ENCODE assay signal across 8 cellular contexts in genomic region chr19:10009269-10009665, GRCh38. TPM values are rescaled to one million over a fixed set of nuclear protein-coding genes. Genes with fewer than 3 reads are reported as not detected.
DNase-seq lines count a peak whose midpoint lies in the region; ATAC-seq and TF ChIP-seq lines count a peak whose summit lies in the region.

No MANE protein-coding gene starts in this region.

- no peak overlapping the region for H3K4ac ChIP-seq in trophoblast cell (ENCODE audit: low read depth, low read length)

- no peak overlapping the region for H2BK12ac ChIP-seq in trophoblast cell (ENCODE audit: low read length)

- WGBS in smooth muscle cell (ENCODE audit: low lambda C conversion rate) = 20% methylated on average over 2 of the region's 28 CpGs
- WGBS in trophoblast cell (ENCODE audit: extremely low coverage, insufficient coverage, insufficient read length) = no CpG with 5 or more reads among the region's 28 CpGs

- H3K4me2 ChIP-seq in Karpas-422 (ENCODE audit: low read depth, low read length, poor library complexity, severe bottlenecking) = no peak overlapping the region
- peak overlapping the region; percentile 75 for H3K4me2 ChIP-seq in smooth muscle cell
- H3K4me2 ChIP-seq in trophoblast cell (ENCODE audit: low read length) = no peak overlapping the region

- H3K14ac ChIP-seq in trophoblast cell (ENCODE audit: low read length) = no peak overlapping the region

- H3K9me2 ChIP-seq in Karpas-422 (replicated peaks; ENCODE audit: insufficient read depth, low read length) = no peaks in the 10 kb centered on the region

- no peak overlapping the region for H2BK5ac ChIP-seq in trophoblast cell (ENCODE audit: low read depth, low read length, poor library complexity)

- no peaks in the 10 kb centered on the region for H3K79me1 ChIP-seq in trophoblast cell (ENCODE audit: low read length)

- H3K4me3 ChIP-seq in Karpas-422 (ENCODE audit: low read length) (no peak overlapping the region), smooth muscle cell (peak overlapping the region; percentile 27), trophoblast cell (ENCODE audit: low read depth, low read length) (no peak overlapping the region)

- H2BK120ac ChIP-seq in trophoblast cell (ENCODE audit: insufficient read depth, low read length, poor library complexity) = no peak overlapping the region

- peaks cover 16% of the 10 kb centered on the region for H3F3A ChIP-seq in smooth muscle cell (ENCODE audit: low read depth)

- H4K20me1 ChIP-seq in Karpas-422 (ENCODE audit: insufficient read depth, low read depth, low read length) (no peaks in the 10 kb centered on the region), smooth muscle cell (ENCODE audit: low read depth) (no peaks in the 10 kb centered on the region)

- DNase-seq in Karpas-422 (peak; percentile 65), left ventricle myocardium superior (peak; percentile 87), smooth muscle cell (lab: John Stamatoyannopoulos, UW; ENCODE audit: unreplicated experiment) (peak; percentile 34), trophoblast cell (no peak)
- peak; percentile 43 for DNase-seq in activated naive CD4-positive, alpha-beta T cell treated with Interleukin-2 at 50 U/mL for 16 hours

- H4K91ac ChIP-seq in trophoblast cell (ENCODE audit: low read depth, low read length) = no peak overlapping the region

- no peak overlapping the region for H3K18ac ChIP-seq in trophoblast cell (ENCODE audit: low read length)

- H3K23ac ChIP-seq in trophoblast cell (ENCODE audit: low read length) = no peak overlapping the region

- H3K9me3 ChIP-seq in Karpas-422 (ENCODE audit: low read length) (no peaks in the 10 kb centered on the region), smooth muscle cell (replicated peaks; ENCODE audit: low read depth) (no peaks in the 10 kb centered on the region), trophoblast cell (ENCODE audit: insufficient read depth, low read depth, low read length) (no peaks in the 10 kb centered on the region)

- H2AFZ ChIP-seq in Karpas-422 (ENCODE audit: low read length) (no peak overlapping the region), smooth muscle cell (ENCODE audit: low read depth) (no peak overlapping the region), trophoblast cell (ENCODE audit: insufficient read depth, low read length, poor library complexity) (no peak overlapping the region)

- H3K79me2 ChIP-seq in Karpas-422 (ENCODE audit: low read length) (no peaks in the 10 kb centered on the region), smooth muscle cell (ENCODE audit: low read depth) (no peaks in the 10 kb centered on the region), trophoblast cell (ENCODE audit: control insufficient read depth, insufficient read depth, low read length, poor library complexity) (no peaks in the 10 kb centered on the region)

- peaks cover 4% of the 10 kb centered on the region for H3K4me1 ChIP-seq in Karpas-422 (ENCODE audit: low read length)
- H3K4me1 ChIP-seq in smooth muscle cell (ENCODE audit: low read depth) = peaks cover 3% of the 10 kb centered on the region
- H3K4me1 ChIP-seq in trophoblast cell (ENCODE audit: control insufficient read depth in 1 of 2, insufficient read depth in 2 of 2, low read length in 2 of 2) = peaks cover 0 to 3% of the 10 kb centered on the region in 2 experiments

- H4K8ac ChIP-seq in trophoblast cell (ENCODE audit: low read depth, low read length) = no peak overlapping the region

- no peaks in the 10 kb centered on the region for H3K36me3 ChIP-seq in Karpas-422 (ENCODE audit: insufficient read depth, low read length)
- H3K36me3 ChIP-seq in smooth muscle cell (ENCODE audit: low read depth) = no peaks in the 10 kb centered on the region
- H3K36me3 ChIP-seq in trophoblast cell (ENCODE audit: control insufficient read depth in 1 of 2, insufficient read depth in 2 of 2, low read length in 2 of 2) = no peaks in the 10 kb centered on the region

- H3K27ac ChIP-seq in Karpas-422 (ENCODE audit: low read length) = no peak overlapping the region
- H3K27ac ChIP-seq in smooth muscle cell (ENCODE audit: low read depth) = peak overlapping the region; percentile 83
- H3K27ac ChIP-seq in trophoblast cell (ENCODE audit: low read depth, low read length) = no peak overlapping the region

- H3K9ac ChIP-seq in Karpas-422 (ENCODE audit: low read length) = no peak overlapping the region
- no peak overlapping the region for H3K9ac ChIP-seq in smooth muscle cell (ENCODE audit: low read depth)
- H3K9ac ChIP-seq in trophoblast cell (ENCODE audit: low read length) = no peak overlapping the region

- ATAC-seq in left ventricle myocardium superior = peak; percentile 63
- no peak for ATAC-seq in GM21825 (IDR thresholded peaks at IDR 0.05; ENCODE audit: unreplicated experiment)
- no peak for ATAC-seq in HG03159 (IDR thresholded peaks at IDR 0.05; ENCODE audit: unreplicated experiment)
- ATAC-seq in GM19035 (IDR thresholded peaks at IDR 0.05; ENCODE audit: unreplicated experiment) = no peak

- H4K12ac ChIP-seq in trophoblast cell (ENCODE audit: low read depth, low read length) = no peak overlapping the region

- intact Hi-C loops in left ventricle myocardium superior (cut with micrococcal nuclease) = no loop called here

- TF ChIP-seq CTCF in smooth muscle cell (IDR thresholded peaks at IDR 0.05; ENCODE audit: borderline replicate concordance, insufficient read depth, poor library complexity, severe bottlenecking) = no peak

- no peak overlapping the region for H2AK5ac ChIP-seq in trophoblast cell (ENCODE audit: low read length)

- H3K27me3 ChIP-seq in Karpas-422 (ENCODE audit: low read length) (no peaks in the 10 kb centered on the region), smooth muscle cell (ENCODE audit: low read depth) (peaks cover 34% of the 10 kb centered on the region), trophoblast cell (ENCODE audit: insufficient read depth, low read length) (peaks cover 24% of the 10 kb centered on the region)

RNA-seq across cellular contexts. Expression of gene COL5A3, which starts 1.0 kb away (rescaled TPM):
- not detected in 2 replicates for total RNA-seq in Karpas-422 (2014; rRNA removed; shearing (Covaris generic); ENCODE audit: low replicate concordance)
- total RNA-seq in left ventricle myocardium superior (9.6 TPM), smooth muscle cell (11.2 and 12.8 TPM in 2 replicates)
- polyA plus RNA-seq in smooth muscle cell = 8.2 and 14.4 TPM in 2 replicates
- polyA plus RNA-seq in trophoblast cell (2013) = 0.10 and 0.12 TPM in 2 replicates

RNA-seq across cellular contexts. Expression of gene RDH8, which starts 4.0 kb away (rescaled TPM):
- not detected in 2 replicates for total RNA-seq in Karpas-422 (2014; rRNA removed; shearing (Covaris generic); ENCODE audit: low replicate concordance)
- total RNA-seq in left ventricle myocardium superior = not detected
- total RNA-seq in smooth muscle cell = not detected in 2 replicates
- polyA plus RNA-seq in smooth muscle cell = not detected in 2 replicates
- not detected in 2 replicates for polyA plus RNA-seq in trophoblast cell (2013)

Comparison
In these comparisons a context has a peak if more than half of its experiments do, and no peak if none do; other contexts are left out.
1. DNase-seq: peak in Karpas-422 (single experiment), activated naive CD4-positive, alpha-beta T cell treated with Interleukin-2 at 50 U/mL for 16 hours (single experiment), left ventricle myocardium superior (single experiment) and smooth muscle cell (single experiment); none in trophoblast cell (0 of 2).
2. RNA of gene COL5A3, which starts 1.0 kb away (total RNA-seq): 11.2 to 12.8 TPM in smooth muscle cell and 9.6 TPM in left ventricle myocardium superior (single experiment); not detected in Karpas-422; every median in the first group is over 10 times any median in the second.